1 cellular context compared by ENCODE assay signal in genomic region chr5:134648425-134649162, GRCh38.
TF ChIP-seq lines count a peak whose summit lies in the region.

Gene SEC24A, plus strand, starts transcription at chr5:134648785. Its CDS starts 292 bp downstream, at chr5:134649077.

TF ChIP-seq in HepG2, 621 proteins besides CTCF, POLR2A, EP300 and RAD21 (continued from another document and continues in another):
- 0 out of 2 replicates have a peak, but pooled peaks have one; percentile 24 for TF ChIP-seq ATF6 (CRISPR knock-in tag; conservative IDR thresholded peaks at IDR 0.05)
- peak; percentile 63; the same call in 1 of the 2 replicates for TF ChIP-seq ZNF782 (CRISPR knock-in tag; IDR thresholded peaks at IDR 0.05; ENCODE audit: borderline replicate concordance)
- peak; percentile 58 for TF ChIP-seq HES4 (CRISPR knock-in tag; IDR thresholded peaks at IDR 0.05; ENCODE audit: borderline replicate concordance)
- TF ChIP-seq XRCC5 (optimal IDR thresholded peaks at IDR 0.05; ENCODE audit: low read length), result no peak
- TF ChIP-seq YEATS2 (CRISPR knock-in tag; IDR thresholded peaks at IDR 0.05; ENCODE audit: borderline replicate concordance), result peak; percentile 91
- TF ChIP-seq MNT (IDR thresholded peaks at IDR 0.05), result peak; percentile 66
- no peak; the same call in 1 of the 2 replicates for TF ChIP-seq ZNF547 (CRISPR knock-in tag; IDR thresholded peaks at IDR 0.05)
- TF ChIP-seq ZNF142 (CRISPR knock-in tag; IDR thresholded peaks at IDR 0.05), result peak; percentile 52; the same call in 1 of the 2 replicates
- TF ChIP-seq SP1 (IDR thresholded peaks at IDR 0.05), result no peak
- TF ChIP-seq SP1 (CRISPR knock-in tag; IDR thresholded peaks at IDR 0.05), result peak; percentile 34; the same call in 1 of the 2 replicates
- no peak for TF ChIP-seq RFX5 (IDR thresholded peaks at IDR 0.05; ENCODE audit: low read depth, low read length)
- TF ChIP-seq SAP130 (CRISPR knock-in tag; IDR thresholded peaks at IDR 0.05; ENCODE audit: low read depth), result peak; percentile 96
- TF ChIP-seq KAT2B (IDR thresholded peaks at IDR 0.05; ENCODE audit: borderline replicate concordance, low read depth, low read length), result no peak
- TF ChIP-seq MAX (IDR thresholded peaks at IDR 0.05), result peak; percentile 98
- peak; percentile 92 for TF ChIP-seq ZNF777 (CRISPR knock-in tag; IDR thresholded peaks at IDR 0.05)
- TF ChIP-seq AGO1 (IDR thresholded peaks at IDR 0.05; ENCODE audit: low read depth, low read length, poor library complexity, severe bottlenecking), result no peak
- peak; percentile 71 for TF ChIP-seq CREM (IDR thresholded peaks at IDR 0.05)
- TF ChIP-seq CREM (CRISPR knock-in tag; IDR thresholded peaks at IDR 0.05), result no peak
- no peak; the same call in 1 of the 2 replicates for TF ChIP-seq CREBL2 (CRISPR knock-in tag; IDR thresholded peaks at IDR 0.05; ENCODE audit: borderline replicate concordance)
- peak; percentile 69 for TF ChIP-seq PATZ1 (CRISPR knock-in tag; IDR thresholded peaks at IDR 0.05)
- TF ChIP-seq MAFK (conservative IDR thresholded peaks at IDR 0.05 in 1 of 2, IDR thresholded peaks at IDR 0.05 in 1 of 2; ENCODE audit: low read length in 2 of 2), result no peak
- peak; percentile 83 for TF ChIP-seq PHF20 (CRISPR knock-in tag; IDR thresholded peaks at IDR 0.05)
- no peak for TF ChIP-seq CBX2 (IDR thresholded peaks at IDR 0.05; ENCODE audit: low read depth, low read length)
- TF ChIP-seq CBX2 (CRISPR knock-in tag; IDR thresholded peaks at IDR 0.05; ENCODE audit: low read depth), result no peak
- TF ChIP-seq THAP7 (CRISPR knock-in tag; IDR thresholded peaks at IDR 0.05), result peak; percentile 79; the same call in 1 of the 2 replicates
- TF ChIP-seq CREB3 (CRISPR knock-in tag; IDR thresholded peaks at IDR 0.05), result peak; percentile 30; the same call in 1 of the 2 replicates
- TF ChIP-seq ZHX1 (CRISPR knock-in tag; IDR thresholded peaks at IDR 0.05; ENCODE audit: low read depth), result peak; percentile 88
- TF ChIP-seq RFX1 (IDR thresholded peaks at IDR 0.05), result no peak
- TF ChIP-seq GLMP (CRISPR knock-in tag; IDR thresholded peaks at IDR 0.05; ENCODE audit: borderline replicate concordance), result no peak
- TF ChIP-seq ZNF580 (CRISPR knock-in tag; IDR thresholded peaks at IDR 0.05; ENCODE audit: borderline replicate concordance, low read depth), result peak; percentile 86
- peak; percentile 91 for TF ChIP-seq PHF21A (CRISPR knock-in tag; IDR thresholded peaks at IDR 0.05)
- TF ChIP-seq ZNF296 (CRISPR knock-in tag; conservative IDR thresholded peaks at IDR 0.05), result no peak
- no peak for TF ChIP-seq PRDM4 (CRISPR knock-in tag; IDR thresholded peaks at IDR 0.05; ENCODE audit: borderline replicate concordance)
